ENCODE assay signal across 8 cellular contexts in genomic region chr16:11977206-11978041, GRCh38. TPM values are rescaled to one million over a fixed set of nuclear protein-coding genes. Genes with fewer than 3 reads are reported as not detected.
A peak's percentile ranks its signal among the peaks of the same experiment; 100 is the strongest.
DNase-seq lines count a peak whose midpoint lies in the region; ATAC-seq and TF ChIP-seq lines count a peak whose summit lies in the region.

No MANE protein-coding gene starts in this region.

- ATAC-seq in HG02642 (IDR thresholded peaks at IDR 0.05; ENCODE audit: poor library complexity, unreplicated experiment): no peak

- peak; percentile 53 for DNase-seq in BJ (ENCODE audit: low read depth)
- peak; percentile 42 for DNase-seq in astrocyte of the cerebellum (ENCODE audit: low read depth)
- DNase-seq in smooth muscle cell (lab: John Stamatoyannopoulos, UW; ENCODE audit: unreplicated experiment): no peak
- no peak for DNase-seq in AML-193 (lab: John Stamatoyannopoulos, UW)
- no peak for DNase-seq in NCI-H187 treated with DMSO at 0.1 percent for 48 hours (lab: John Stamatoyannopoulos, UW)

- no peaks in the 10 kb centered on the region for H4K20me1 ChIP-seq in smooth muscle cell (ENCODE audit: low read depth)

- peaks cover 8% of the 10 kb centered on the region for H3K4me1 ChIP-seq in HUES6 (ENCODE audit: control insufficient read depth, insufficient read depth, low read length)
- peaks cover 7% of the 10 kb centered on the region for H3K4me1 ChIP-seq in iPS-15b (ENCODE audit: control insufficient read depth, insufficient read depth, low read length)
- peaks cover 7% of the 10 kb centered on the region for H3K4me1 ChIP-seq in smooth muscle cell (ENCODE audit: low read depth)

- H3K4me3 ChIP-seq in BJ (ENCODE audit: low read depth, low read length) (peak overlapping the region; percentile 58), HUES6 (ENCODE audit: low read depth, low read length) (peak overlapping the region; percentile 93), astrocyte of the cerebellum (ENCODE audit: low read depth, low read length) (peak overlapping the region; percentile 97), iPS-15b (ENCODE audit: low read depth, low read length) (peak overlapping the region; percentile 98), smooth muscle cell (peak overlapping the region; percentile 100)

- H3K36me3 ChIP-seq in BJ (ENCODE audit: control insufficient read depth, insufficient read depth, low read length) (no peaks in the 10 kb centered on the region), HUES6 (ENCODE audit: control insufficient read depth, insufficient read depth, low read length) (no peaks in the 10 kb centered on the region), iPS-15b (ENCODE audit: control insufficient read depth, insufficient read depth, low read length) (no peaks in the 10 kb centered on the region), smooth muscle cell (ENCODE audit: low read depth) (no peaks in the 10 kb centered on the region)

- H3K4me2 ChIP-seq in smooth muscle cell: peak overlapping the region; percentile 97

- no peaks in the 10 kb centered on the region for H3F3A ChIP-seq in smooth muscle cell (ENCODE audit: low read depth)

- H3K79me2 ChIP-seq in smooth muscle cell (ENCODE audit: low read depth): peaks cover 41% of the 10 kb centered on the region

- in situ Hi-C loops in astrocyte of the cerebellum (cut with HindIII; ENCODE audit: low sequenced_read_pairs): no loop called here

- POLR2A ChIA-PET in BJ (lab: Charles Lee): interaction anchor here (0.6 kb wide), 1 partner anchor 530 kb away, joined by 7 read pairs; no protein-coding TSS in a partner anchor

- H3K9ac ChIP-seq in HUES6 (ENCODE audit: low read length) (peak overlapping the region; percentile 68), iPS-15b (ENCODE audit: low read depth, low read length) (no peak overlapping the region), smooth muscle cell (ENCODE audit: low read depth) (peak overlapping the region; percentile 77)

- H3K27me3 ChIP-seq in BJ (ENCODE audit: control insufficient read depth, insufficient read depth, low read length): no peaks in the 10 kb centered on the region
- no peaks in the 10 kb centered on the region for H3K27me3 ChIP-seq in HUES6 (ENCODE audit: control insufficient read depth, insufficient read depth, low read length)
- no peaks in the 10 kb centered on the region for H3K27me3 ChIP-seq in iPS-15b (ENCODE audit: control insufficient read depth, insufficient read depth, low read length)
- H3K27me3 ChIP-seq in smooth muscle cell (ENCODE audit: low read depth): no peaks in the 10 kb centered on the region

- H3K27ac ChIP-seq in HUES6 (ENCODE audit: low read depth, low read length) (no peak overlapping the region), smooth muscle cell (ENCODE audit: low read depth) (no peak overlapping the region)

- TF ChIP-seq CTCF in BJ (IDR thresholded peaks at IDR 0.05; ENCODE audit: insufficient read depth, low read depth, low read length): no peak
- no peak for TF ChIP-seq CTCF in astrocyte of the cerebellum (IDR thresholded peaks at IDR 0.05; ENCODE audit: low read depth, low read length, missing control alignments)
- TF ChIP-seq CTCF in smooth muscle cell (IDR thresholded peaks at IDR 0.05; ENCODE audit: borderline replicate concordance, insufficient read depth, poor library complexity, severe bottlenecking): no peak

- 29% methylated on average over 15 of the region's 15 CpGs for WGBS in smooth muscle cell (ENCODE audit: low lambda C conversion rate)

- H3K9me3 ChIP-seq in HUES6 (ENCODE audit: control insufficient read depth, insufficient read depth, low read depth, low read length) (no peaks in the 10 kb centered on the region), iPS-15b (ENCODE audit: control insufficient read depth, insufficient read depth, low read length) (no peaks in the 10 kb centered on the region), smooth muscle cell (replicated peaks; ENCODE audit: low read depth) (no peaks in the 10 kb centered on the region)

- CTCF ChIA-PET in BJ (lab: Yijun Ruan, JAX): interaction anchor here (0.9 to 3.0 kb wide), 7 partner anchors 18 to 92 kb away, joined by 3 to 8 read pairs (median 4); no protein-coding TSS in a partner anchor

- H2AFZ ChIP-seq in smooth muscle cell (ENCODE audit: low read depth): peak overlapping the region; percentile 41

RNA-seq across cellular contexts. Expression of gene SNX29, which starts 0.9 kb away (rescaled TPM):
- polyA plus RNA-seq in BJ (2011; rRNA removed): 11.5 and 16.6 TPM in 2 replicates
- 27.5 and 42.4 TPM in 2 replicates for polyA minus RNA-seq in BJ (2011; rRNA and poly(A)+ RNA removed)
- total RNA-seq in smooth muscle cell: 7.3 and 10.0 TPM in 2 replicates
- 9.4 and 22.1 TPM in 2 replicates for polyA plus RNA-seq in smooth muscle cell

RNA-seq across cellular contexts. Expression of gene TNFRSF17, which starts 12.4 kb away (rescaled TPM):
- not detected in 2 replicates for polyA plus RNA-seq in BJ (2011; rRNA removed)
- polyA minus RNA-seq in BJ (2011; rRNA and poly(A)+ RNA removed): not detected in 2 replicates
- total RNA-seq in smooth muscle cell: not detected in 2 replicates
- not detected in 2 replicates for polyA plus RNA-seq in smooth muscle cell

RNA-seq across cellular contexts. Expression of gene NPIPB2, which starts 35.6 kb away (rescaled TPM):
- 6.4 and 8.9 TPM in 2 replicates for polyA plus RNA-seq in BJ (2011; rRNA removed)
- polyA minus RNA-seq in BJ (2011; rRNA and poly(A)+ RNA removed): 4.9 and 7.2 TPM in 2 replicates
- total RNA-seq in smooth muscle cell: 10.6 and 12.2 TPM in 2 replicates
- 3.8 and 8.4 TPM in 2 replicates for polyA plus RNA-seq in smooth muscle cell

Comparison
In these comparisons a context has a peak if more than half of its experiments do, and no peak if none do; other contexts are left out.
1. DNase-seq: peak in BJ (single experiment) and astrocyte of the cerebellum (single experiment); none in smooth muscle cell (single experiment), AML-193 (0 of 2) and NCI-H187 treated with DMSO at 0.1 percent for 48 hours (single experiment).
2. Peak in every context shown above with its lines, with median percentiles within 50 percentile points of each other: H3K4me3 ChIP-seq.